21 cellular contexts compared by ENCODE assay signal in genomic region chrX:134247492-134247891, GRCh38. TPM values are rescaled to one million over a fixed set of nuclear protein-coding genes. Genes with fewer than 3 reads are reported as not detected.
DNase-seq lines count a peak whose midpoint lies in the region; ATAC-seq, FAIRE-seq and TF ChIP-seq lines count a peak whose summit lies in the region.
"Had no signal": no experiment of that assay in that cellular context is flagged by ENCODE, and none has a peak within 500 bp of the region (broad histone marks: within the 10 kb centered on the region; RNA-seq: fewer than 3 reads in every experiment).

No MANE protein-coding gene starts in this region.

- 0% methylated on average over 3 of the region's 3 CpGs for WGBS in mammary epithelial cell (ENCODE audit: low coverage, missing lambda C conversion rate)
- WGBS in K562 (ENCODE audit: insufficient coverage, low coverage, missing lambda C conversion rate), result 0% methylated on average over 3 of the region's 3 CpGs

- no peaks in the 10 kb centered on the region for H3K27me3 ChIP-seq in mammary epithelial cell (ENCODE audit: insufficient read depth, low read length)
- H3K27me3 ChIP-seq in breast epithelium, result peaks cover 0 to 33% of the 10 kb centered on the region in 2 donors
- no peaks in the 10 kb centered on the region for H3K27me3 ChIP-seq in K562 (ENCODE audit: control insufficient read depth in 2 of 2, insufficient read depth in 2 of 2, low read length in 2 of 2)

- H3K4me1 ChIP-seq in mammary epithelial cell (ENCODE audit: insufficient read depth, low read length) (no peaks in the 10 kb centered on the region), breast epithelium (no peaks in the 10 kb centered on the region), K562 (replicated peaks in 1 of 2; ENCODE audit: control insufficient read depth in 2 of 2, insufficient read depth in 2 of 2, low read length in 2 of 2) (no peaks in the 10 kb centered on the region)
- H3K4me1 ChIP-seq: Caco-2 had no signal

- peak; percentile 46 for DNase-seq in mammary epithelial cell
- no peak for DNase-seq in breast epithelium (ENCODE audit: low spot score in 2 of 2)
- DNase-seq in K562 (ENCODE audit: extremely low read depth in 1 of 4, low spot score in 3 of 4), result no peak
- DNase-seq in AG08395 (ENCODE audit: low spot score), result no peak
- DNase-seq: ACHN; C1 segment of cervical spinal cord; Caco-2; CD4-positive, alpha-beta memory T cell; DMS153; DND-41; GM23248; H7; HCEC 1CT had no signal

- intact Hi-C loops in mammary epithelial cell (cut with micrococcal nuclease) (no loop called here), breast epithelium (cut with DNase I; ENCODE audit: low total_unique reads) (no loop called here), K562 (cut with micrococcal nuclease) (loop anchor here (2.0 to 10.0 kb wide), 2 partner anchors 149 to 657 kb away; no protein-coding TSS in a partner anchor)

- H3K4me2 ChIP-seq in mammary epithelial cell (ENCODE audit: insufficient read depth, low read depth, low read length) (no peak overlapping the region), K562 (ENCODE audit: insufficient read depth, low read length) (no peak overlapping the region)

- no peak for ATAC-seq in K562
- ATAC-seq in esophagus mucosa, result peak; percentile 61
- no peak for ATAC-seq in HG02798 (IDR thresholded peaks at IDR 0.05; ENCODE audit: poor library complexity, unreplicated experiment)

- H4K20me1 ChIP-seq in mammary epithelial cell (ENCODE audit: insufficient read depth, low read length), result no peaks in the 10 kb centered on the region
- H4K20me1 ChIP-seq in K562 (replicated peaks; ENCODE audit: control insufficient read depth, insufficient read depth, low read length), result no peaks in the 10 kb centered on the region

- H3K36me3 ChIP-seq in mammary epithelial cell (ENCODE audit: insufficient read depth, low read length), result no peaks in the 10 kb centered on the region
- no peaks in the 10 kb centered on the region for H3K36me3 ChIP-seq in breast epithelium
- no peaks in the 10 kb centered on the region for H3K36me3 ChIP-seq in K562 (ENCODE audit: control insufficient read depth, insufficient read depth, low read length)

- H3K9ac ChIP-seq in mammary epithelial cell (ENCODE audit: insufficient read depth, low read length) (no peak overlapping the region), K562 (ENCODE audit: insufficient read depth in 1 of 2, low read depth in 2 of 2, low read length in 2 of 2) (no peak overlapping the region)
- H3K9ac ChIP-seq: GM23248 had no signal

- in situ Hi-C loops in mammary epithelial cell (cut with MboI; ENCODE audit: low sequenced_read_pairs in 2 of 2), result no loop called here
- in situ Hi-C loops in K562 (cut with MboI), result no loop called here

- H3K9me1 ChIP-seq in K562 (ENCODE audit: control insufficient read depth, insufficient read depth, low read length), result no peaks in the 10 kb centered on the region

- CTCF ChIA-PET in mammary epithelial cell (lab: Charles Lee; ENCODE audit: low non-redundant PET) (no interaction called here), K562 (lab: Yijun Ruan, JAX; ENCODE audit: low intra/inter-chr PET ratio) (no interaction called here)

- BruUV-seq in mammary epithelial cell (replicated peaks; lab: Mats Ljungman, UMichigan), result no TSS peak
- BruUV-seq in K562 (replicated peaks; lab: Mats Ljungman, UMichigan), result no TSS peak

- H3K4me3 ChIP-seq in mammary epithelial cell (replicated peaks in 1 of 3; ENCODE audit: insufficient read depth in 1 of 3, low read depth in 2 of 3, low read length in 3 of 3) (no peak overlapping the region), breast epithelium (no peak overlapping the region), K562 (no peak overlapping the region)
- H3K4me3 ChIP-seq: GM23248 had no signal

- no peak for TF ChIP-seq POLR2A in breast epithelium (IDR thresholded peaks at IDR 0.05)
- no peak for TF ChIP-seq POLR2A in K562 (conservative IDR thresholded peaks at IDR 0.05)

- POLR2A ChIA-PET in K562 (lab: Yijun Ruan, JAX), result no interaction called here

- no peak for TF ChIP-seq EP300 in K562 (IDR thresholded peaks at IDR 0.05; ENCODE audit: low read length)

- H3K9me3 ChIP-seq in mammary epithelial cell (replicated peaks; ENCODE audit: insufficient read depth, low read length) (no peaks in the 10 kb centered on the region), breast epithelium (no peaks in the 10 kb centered on the region), K562 (replicated peaks; ENCODE audit: control insufficient read depth, insufficient read depth, low read depth, low read length) (no peaks in the 10 kb centered on the region)
- H3K9me3 ChIP-seq: Caco-2 had no signal

- no peak for TF ChIP-seq RAD21 in K562 (CRISPR knock-in tag; conservative IDR thresholded peaks at IDR 0.05 in 1 of 2, IDR thresholded peaks at IDR 0.05 in 1 of 2)

- H2AFZ ChIP-seq in mammary epithelial cell (ENCODE audit: low read depth, low read length), result no peak overlapping the region
- H2AFZ ChIP-seq in K562 (ENCODE audit: low read depth, low read length), result no peak overlapping the region
- H2AFZ ChIP-seq: GM23248 had no signal

- FAIRE-seq in K562 (lab: Jason Lieb, UNC), result no peak
- FAIRE-seq: A204.1, G401.6, GM12892, H1 had no signal

- H3K79me2 ChIP-seq in mammary epithelial cell (ENCODE audit: insufficient read depth, low read length), result no peaks in the 10 kb centered on the region
- no peaks in the 10 kb centered on the region for H3K79me2 ChIP-seq in K562 (ENCODE audit: control insufficient read depth, insufficient read depth, low read length)

- TF ChIP-seq CTCF in mammary epithelial cell (conservative IDR thresholded peaks at IDR 0.05 in 1 of 2, IDR thresholded peaks at IDR 0.05 in 1 of 2; ENCODE audit: extremely low read depth in 1 of 2, insufficient read depth in 1 of 2, low read depth in 1 of 2, low read length in 2 of 2), result no peak
- no peak for TF ChIP-seq CTCF in breast epithelium (IDR thresholded peaks at IDR 0.05)
- no peak for TF ChIP-seq CTCF in K562 (IDR thresholded peaks at IDR 0.05 in 2 of 3, conservative IDR thresholded peaks at IDR 0.05 in 1 of 3; ENCODE audit: insufficient read depth in 2 of 3, low read depth in 1 of 3, low read length in 3 of 3)

- dilution Hi-C loops in mammary epithelial cell (cut with HindIII; ENCODE audit: low sequenced_read_pairs), result no loop called here

- no peak overlapping the region for H3K27ac ChIP-seq in mammary epithelial cell (ENCODE audit: insufficient read depth, low read depth, low read length)
- H3K27ac ChIP-seq in breast epithelium, result no peak overlapping the region
- H3K27ac ChIP-seq in K562 (ENCODE audit: extremely low read depth, low read depth, low read length), result no peak overlapping the region
- H3K27ac ChIP-seq: 22Rv1, GM23248 had no signal

TF ChIP-seq in K562, 482 proteins besides CTCF, POLR2A, EP300 and RAD21:
- no peak for TF ChIP-seq ZNF134 (CRISPR knock-in tag; conservative IDR thresholded peaks at IDR 0.05)
- TF ChIP-seq STAT6 (CRISPR knock-in tag; IDR thresholded peaks at IDR 0.05), result no peak
- peak; percentile 75 for TF ChIP-seq HMBOX1 (IDR thresholded peaks at IDR 0.05)

RNA-seq across cellular contexts. Expression of gene CCDC160, which starts 10.5 kb away (rescaled TPM):
- total RNA-seq in mammary epithelial cell, result under 1 TPM in 1 of 2 donors, not detected in 1; under 0.01 TPM
- not detected for polyA plus RNA-seq in mammary epithelial cell
- polyA minus RNA-seq in mammary epithelial cell, result not detected
- total RNA-seq in breast epithelium, result 1 to 10 TPM in 2 of 3 donors, under 1 TPM in 1; 0.16 to 3.6 (median 2.0) TPM
- not detected in 2 replicates for total RNA-seq in K562 (2011; cell fraction: chromatin; rRNA removed; ENCODE audit: low replicate concordance)
- total RNA-seq in K562 (2011; cell fraction: nucleolus; rRNA removed), result not detected in 2 replicates
- total RNA-seq in K562 (2011; cell fraction: nucleoplasm; rRNA removed), result not detected in 2 replicates
- total RNA-seq in K562 (2014; rRNA removed), result not detected in 2 replicates
- not detected in 2 replicates for total RNA-seq in K562 (2014; rRNA removed; fragmentation: Illumina TruSeq; extraction: Trizol)
- total RNA-seq in K562 (2015; rRNA removed; fragmentation: Illumina TruSeq; extraction: Trizol), result not detected in 2 replicates
- total RNA-seq in K562 (2021), result not detected in 2 replicates
- not detected in 2 replicates for polyA plus RNA-seq in K562 (2011; rRNA removed)
- polyA plus RNA-seq in K562 (2011; cell fraction: cytosol; rRNA removed), result not detected in 2 replicates
- polyA plus RNA-seq in K562 (2011; cell fraction: nucleus; rRNA removed), result not detected in 2 replicates
- polyA plus RNA-seq in K562 (2012), result not detected in 2 replicates
- polyA plus RNA-seq in K562 (2014; fragmentation: Illumina TruSeq; extraction: Trizol), result not detected in 2 replicates
- polyA plus RNA-seq in K562 (2014; fragmentation: Nextera tagmentation; extraction: Ambion mirVana), result not detected
- polyA plus RNA-seq in K562 (2014; rRNA removed), result not detected in 2 replicates
- not detected in 2 replicates for polyA minus RNA-seq in K562 (2011; rRNA and poly(A)+ RNA removed)
- not detected in 2 replicates for polyA minus RNA-seq in K562 (2011; cell fraction: cytosol; rRNA and poly(A)+ RNA removed)
- not detected in 2 replicates for polyA minus RNA-seq in K562 (2011; cell fraction: nucleus; rRNA and poly(A)+ RNA removed)
- 0.20 TPM for total RNA-seq in esophagus mucosa
- total RNA-seq: CD4-positive, alpha-beta memory T cell; GM23248 had no signal
- polyA plus RNA-seq: BJ; CD4-positive, alpha-beta memory T cell; GM23248 had no signal
